In the genomic region with DNA sequence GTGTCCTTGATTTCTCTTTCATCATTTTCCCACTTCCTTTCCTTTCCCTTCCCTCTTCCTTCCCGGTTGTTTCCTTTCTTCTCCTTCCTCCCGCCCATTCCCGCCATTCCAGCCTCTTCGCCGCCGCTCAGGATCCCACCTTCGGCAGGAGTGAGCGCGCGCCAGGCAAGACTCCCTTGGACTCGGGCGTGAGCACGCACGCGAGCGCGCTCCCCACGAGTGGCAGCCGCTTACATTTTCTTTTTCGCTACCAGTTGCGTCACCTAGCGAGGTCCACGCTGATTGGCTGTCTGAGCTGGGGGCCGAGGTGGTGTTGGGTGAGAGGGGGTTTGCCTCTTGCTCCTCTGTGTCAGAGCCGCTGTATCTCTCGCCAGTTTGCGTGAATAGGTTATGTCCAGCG, we compare ENCODE assay signal across 9 cellular contexts. TPM values are rescaled to one million over a fixed set of nuclear protein-coding genes. Genes with fewer than 3 reads are reported as not detected.
A peak's percentile ranks its signal among the peaks of the same experiment; 100 is the strongest.
DNase-seq lines count a peak whose midpoint lies in the region; ATAC-seq and TF ChIP-seq lines count a peak whose summit lies in the region.
"Had no signal": no experiment of that assay in that cellular context is flagged by ENCODE, and none has a peak within 500 bp of the region (broad histone marks: within the 10 kb centered on the region; RNA-seq: fewer than 3 reads in every experiment).

No MANE protein-coding gene starts in this region.

- TF ChIP-seq CTCF in BE2C (IDR thresholded peaks at IDR 0.05; ENCODE audit: low read depth, low read length) (no peak), left lung (IDR thresholded peaks at IDR 0.05) (no peak), transverse colon (IDR thresholded peaks at IDR 0.05) (no peak)

- H3K4me3 ChIP-seq in BE2C (ENCODE audit: low read depth, low read length) = peak overlapping the region; percentile 16; the same call in 1 of the 2 replicates
- H3K4me3 ChIP-seq in left lung = no peak overlapping the region
- peak overlapping the region in 2 of 4 donors; percentile 24 to 44 for H3K4me3 ChIP-seq in transverse colon

- H3K9me3 ChIP-seq in BE2C = no peaks in the 10 kb centered on the region
- H3K9me3 ChIP-seq in left lung = no peaks in the 10 kb centered on the region
- no peaks in the 10 kb centered on the region for H3K9me3 ChIP-seq in transverse colon

- H3K27ac ChIP-seq in left lung (no peak overlapping the region), transverse colon (no peak overlapping the region)

- H3K27me3 ChIP-seq in BE2C (peaks cover 8% of the 10 kb centered on the region), left lung (peaks cover 0 to 33% of the 10 kb centered on the region in 2 donors), transverse colon (peaks cover 31% of the 10 kb centered on the region)

- DNase-seq in BE2C (peak; percentile 46), NCI-H2029 treated with DMSO at 0.1 percent for 48 hours (lab: John Stamatoyannopoulos, UW) (peak; percentile 64), brain pericyte (ENCODE audit: low read depth, low spot score) (peak; percentile 17), left lung (no peak), transverse colon (peak; percentile 17), NCI-H1105 treated with DMSO at 0.1 percent for 48 hours (lab: John Stamatoyannopoulos, UW) (no peak), NCI-H1436 (lab: John Stamatoyannopoulos, UW) (no peak)

- in situ Hi-C loops in transverse colon (cut with MboI; ENCODE audit: low pct_ligation_motif_present in 1 of 4, low pct_unique_long_range_greater_than_20kb in 1 of 4, low sequenced_read_pairs in 3 of 4) = no loop called here

- no peaks in the 10 kb centered on the region for H3K36me3 ChIP-seq in BE2C
- H3K36me3 ChIP-seq in left lung = no peaks in the 10 kb centered on the region
- no peaks in the 10 kb centered on the region for H3K36me3 ChIP-seq in transverse colon

- 7 to 57% methylated on average over 21 to 27 of the region's 28 CpGs for WGBS in transverse colon (ENCODE audit: low coverage in 1 of 2), 2 donors

- TF ChIP-seq POLR2A in transverse colon (IDR thresholded peaks at IDR 0.05) = no peak

- ATAC-seq in left lung = peak; percentile 47
- ATAC-seq in GM18909 (IDR thresholded peaks at IDR 0.05; ENCODE audit: poor library complexity, unreplicated experiment) = no peak

- TF ChIP-seq EP300 in transverse colon (IDR thresholded peaks at IDR 0.05; ENCODE audit: low read depth) = no peak

- no peaks in the 10 kb centered on the region for H3K4me1 ChIP-seq in BE2C
- H3K4me1 ChIP-seq in left lung = no peaks in the 10 kb centered on the region
- H3K4me1 ChIP-seq in transverse colon = no peaks in the 10 kb centered on the region

- intact Hi-C loops in left lung (cut with DNase I) = no loop called here
- intact Hi-C loops in transverse colon (cut with DNase I; ENCODE audit: low total_unique reads) = no loop called here

RNA-seq across cellular contexts. Expression of a gene that starts 11.8 kb away (rescaled TPM):
- polyA plus RNA-seq in BE2C (2012; ENCODE audit: insufficient read depth, insufficient read length, low read depth) = not detected
- not detected for total RNA-seq in left lung
- total RNA-seq in transverse colon = not detected
- total RNA-seq: temporal lobe had no signal

RNA-seq across cellular contexts. Expression of a gene that starts 24.9 kb away (rescaled TPM):
- polyA plus RNA-seq in BE2C (2012; ENCODE audit: insufficient read depth, insufficient read length, low read depth) = not detected
- total RNA-seq in left lung = not detected
- total RNA-seq in transverse colon = not detected
- total RNA-seq: temporal lobe had no signal

RNA-seq across cellular contexts. Expression of a gene that starts 39.3 kb away (rescaled TPM):
- 341 TPM for polyA plus RNA-seq in BE2C (2012; ENCODE audit: insufficient read depth, insufficient read length, low read depth)
- total RNA-seq in left lung (10 to 100 TPM; 22.4 to 29.7 TPM), transverse colon (10 to 100 TPM; 10.7 to 58.7 (median 34.1) TPM)

RNA-seq across cellular contexts. Expression of a gene that starts 51.1 kb away (rescaled TPM):
- polyA plus RNA-seq in BE2C (2012; ENCODE audit: insufficient read depth, insufficient read length, low read depth) = 42.9 TPM
- 10 to 100 TPM; 28.3 to 33.0 TPM for total RNA-seq in left lung
- 100 to 1,000 TPM in 1 of 4 donors, 10 to 100 TPM in 3; 25.4 to 104 (median 51.8) TPM for total RNA-seq in transverse colon

Comparison
In these comparisons a context has a peak if more than half of its experiments do, and no peak if none do; other contexts are left out.
1. DNase-seq: peak in BE2C (single experiment), NCI-H2029 treated with DMSO at 0.1 percent for 48 hours (single experiment), brain pericyte (single experiment) and transverse colon (single experiment); none in left lung (0 of 2), NCI-H1105 treated with DMSO at 0.1 percent for 48 hours (single experiment) and NCI-H1436 (single experiment).